8 cellular contexts compared by ENCODE assay signal in genomic region chr12:22333751-22334695, GRCh38. TPM values are rescaled to one million over a fixed set of nuclear protein-coding genes. Genes with fewer than 3 reads are reported as not detected.
DNase-seq lines count a peak whose midpoint lies in the region; ATAC-seq and TF ChIP-seq lines count a peak whose summit lies in the region.

No MANE protein-coding gene starts in this region.

- H3K27ac ChIP-seq in adrenal gland (peak overlapping the region in 3 of 5 donors; percentile 67 to 90 (median 78)), Karpas-422 (ENCODE audit: low read length) (no peak overlapping the region)

- H3K9me3 ChIP-seq in adrenal gland (replicated peaks in 1 of 3) (no peaks in the 10 kb centered on the region), iPS-18c (ENCODE audit: control insufficient read depth, insufficient read depth, low read length) (no peaks in the 10 kb centered on the region), Karpas-422 (ENCODE audit: low read length) (no peaks in the 10 kb centered on the region)

- no peaks in the 10 kb centered on the region for H3K9me2 ChIP-seq in Karpas-422 (replicated peaks; ENCODE audit: insufficient read depth, low read length)

- whole genome bisulfite sequencing in adrenal gland, 4 donors = 2 to 4% (median 3%) methylated on average over 31 to 76 of the region's 76 CpGs

- DNase-seq in activated T-cell treated with anti-CD3 and anti-CD28 coated beads, Interleukin-2, amount 50 U/mL, for 1 hour = peak; percentile 24
- no peak for DNase-seq in activated T-cell treated with anti-CD3 and anti-CD28 coated beads for 4 hours
- peak in 6 of 7 donors; percentile 22 to 70 (median 38) for DNase-seq in adrenal gland
- peak; percentile 19 for DNase-seq in stimulated activated CD4-positive, alpha-beta T cell treated with anti-CD3 and anti-CD28 coated beads, Interleukin-4, amount 100 ng/mL, for 1 hour
- no peak for DNase-seq in NCI-H2196 treated with DMSO at 0.1 percent for 48 hours (lab: John Stamatoyannopoulos, UW; ENCODE audit: unreplicated experiment)
- no peak for DNase-seq in Karpas-422

- no peaks in the 10 kb centered on the region for H3K79me2 ChIP-seq in Karpas-422 (ENCODE audit: low read length)

- H3K4me1 ChIP-seq in adrenal gland (replicated peaks in 1 of 2) (peaks cover 0 to 17% of the 10 kb centered on the region in 2 donors), Karpas-422 (ENCODE audit: low read length) (peaks cover 6% of the 10 kb centered on the region; the same call in 1 of the 2 replicates)

- no peaks in the 10 kb centered on the region for H3K27me3 ChIP-seq in adrenal gland
- no peaks in the 10 kb centered on the region for H3K27me3 ChIP-seq in Karpas-422 (ENCODE audit: low read length)

- H2AFZ ChIP-seq in Karpas-422 (ENCODE audit: low read length) = no peak overlapping the region

- H3K4me2 ChIP-seq in Karpas-422 (ENCODE audit: low read depth, low read length, poor library complexity, severe bottlenecking) = no peak overlapping the region

- no peak for TF ChIP-seq CTCF in adrenal gland (IDR thresholded peaks at IDR 0.05)

- H3K4me3 ChIP-seq in adrenal gland = peak overlapping the region in 3 of 4 donors; percentile 11 to 79 (median 55)
- peak overlapping the region; percentile 68 for H3K4me3 ChIP-seq in iPS-18c (ENCODE audit: insufficient read depth, low read depth, low read length)
- no peak overlapping the region for H3K4me3 ChIP-seq in Karpas-422 (ENCODE audit: low read length)

- no peak for ATAC-seq in GM21423 (IDR thresholded peaks at IDR 0.05; ENCODE audit: unreplicated experiment)

- intact Hi-C loops in adrenal gland (cut with DNase I) = no loop called here

- H3K9ac ChIP-seq in Karpas-422 (ENCODE audit: low read length) = no peak overlapping the region

- no peaks in the 10 kb centered on the region for H4K20me1 ChIP-seq in Karpas-422 (ENCODE audit: insufficient read depth, low read depth, low read length)

- H3K36me3 ChIP-seq in adrenal gland (replicated peaks in 1 of 2) (no peaks in the 10 kb centered on the region), Karpas-422 (ENCODE audit: insufficient read depth, low read length) (no peaks in the 10 kb centered on the region)

- TF ChIP-seq POLR2A in adrenal gland (IDR thresholded peaks at IDR 0.05) = peak in 1 of 2 donors; percentile 8

RNA-seq across cellular contexts. Expression of gene ST8SIA1, which starts 0.5 kb away (rescaled TPM):
- 10 to 100 TPM in 6 of 8 donors, 1 to 10 TPM in 2; 3.1 to 37.8 (median 11.7) TPM for total RNA-seq in adrenal gland
- 10 to 100 TPM in 2 of 3 donors, 1 to 10 TPM in 1; 4.2 to 12.1 (median 11.7) TPM for polyA plus RNA-seq in adrenal gland
- total RNA-seq in Karpas-422 (2014; rRNA removed; shearing (Covaris generic); ENCODE audit: low replicate concordance) = 4.6 TPM in 1 of 2 replicates, not detected in the other

Comparison
In these comparisons a context has a peak if more than half of its experiments do, and no peak if none do; other contexts are left out.
1. DNase-seq: peak in activated T-cell treated with anti-CD3 and anti-CD28 coated beads, Interleukin-2, amount 50 U/mL, for 1 hour (single experiment), adrenal gland (6 of 7) and stimulated activated CD4-positive, alpha-beta T cell treated with anti-CD3 and anti-CD28 coated beads, Interleukin-4, amount 100 ng/mL, for 1 hour (single experiment); none in activated T-cell treated with anti-CD3 and anti-CD28 coated beads for 4 hours (single experiment), NCI-H2196 treated with DMSO at 0.1 percent for 48 hours (single experiment) and Karpas-422 (single experiment).